15 cellular contexts compared by ENCODE assay signal in genomic region chr12:67468549-67469245, GRCh38.
"Had no signal": no experiment of that assay in that cellular context is flagged by ENCODE, and none has a peak within 500 bp of the region (broad histone marks: within the 10 kb centered on the region; RNA-seq: fewer than 3 reads in every experiment).

No MANE protein-coding gene starts in this region.

- H3K36me3 ChIP-seq: adrenal gland, left lung, prostate gland, thoracic aorta had no signal

- H3K27me3 ChIP-seq: adrenal gland, left lung had no signal

- H3K27ac ChIP-seq: adrenal gland, left lung, prostate gland, thoracic aorta had no signal

- H3K4me3 ChIP-seq: adrenal gland, left lung, prostate gland, thoracic aorta had no signal

- H3K4me1 ChIP-seq: adrenal gland, left lung, prostate gland had no signal

- H3K9me3 ChIP-seq: adrenal gland, prostate gland, thoracic aorta had no signal

- DNase-seq: activated CD4-positive, alpha-beta T cell treated with anti-CD3 and anti-CD28 coated beads for 36 hours; activated CD4-positive, alpha-beta T cell treated with anti-CD3 and anti-CD28 coated beads, Interleukin-2, amount 50 U/mL, for 48 hours; activated gamma-delta T cell treated with Interleukin-2 at 50 U/mL for 16 hours; activated T-cell treated with anti-CD3 and anti-CD28 coated beads for 4 hours; adrenal gland; effector memory CD4-positive, alpha-beta T cell; hippocampal formation; left lung; right cardiac atrium; small intestine; stimulated activated CD4-positive, alpha-beta T cell treated with anti-CD3 and anti-CD28 coated beads, Interleukin-15, amount 100 ng/mL, for 24 hours; stimulated activated CD4-positive, alpha-beta T cell treated with anti-CD3 and anti-CD28 coated beads, Interleukin-2, amount 100 ng/mL, for 48 hours; SW 1271 had no signal
